ENCODE assay signal across 18 cellular contexts in genomic region chr11:34631297-34631696, GRCh38. TPM values are rescaled to one million over a fixed set of nuclear protein-coding genes. Genes with fewer than 3 reads are reported as not detected.
A peak's percentile ranks its signal among the peaks of the same experiment; 100 is the strongest.
DNase-seq lines count a peak whose midpoint lies in the region; ATAC-seq, FAIRE-seq and TF ChIP-seq lines count a peak whose summit lies in the region.
"Had no signal": no experiment of that assay in that cellular context is flagged by ENCODE, and none has a peak within 500 bp of the region (broad histone marks: within the 10 kb centered on the region; RNA-seq: fewer than 3 reads in every experiment).

No MANE protein-coding gene starts in this region.

- no peak for TF ChIP-seq POLR2A in prostate gland (IDR thresholded peaks at IDR 0.05)

- H3K4me3 Mint-ChIP-seq in activated CD4-positive, alpha-beta T cell treated with anti-CD3 and anti-CD28 coated beads, Interleukin-2, amount 10 ng/mL, durations not matched to agents 7 days and 5 days = no peak overlapping the region
- H3K4me3 Mint-ChIP-seq: CD4-positive, alpha-beta T cell; natural killer cell; T-helper 17 cell had no signal

- FAIRE-seq in keratinocyte (lab: Jason Lieb, UNC) = peak; percentile 58

- H3K4me3 ChIP-seq in RWPE2 (ENCODE audit: severe bottlenecking) (no peak overlapping the region), keratinocyte (ENCODE audit: control insufficient read depth in 2 of 3, extremely low read depth in 1 of 3, insufficient read depth in 2 of 3, low read depth in 1 of 3, low read length in 3 of 3) (peak overlapping the region in 2 of 3 experiments; percentile 2 to 13), prostate gland (peak overlapping the region; percentile 2 to 31)

- H3K36me3 ChIP-seq in RWPE2 (ENCODE audit: low read depth) (no peaks in the 10 kb centered on the region), keratinocyte (ENCODE audit: control insufficient read depth in 2 of 2, extremely low read depth in 1 of 2, insufficient read depth in 2 of 2, low read length in 2 of 2) (peaks cover 2 to 4% of the 10 kb centered on the region in 2 experiments), prostate gland (no peaks in the 10 kb centered on the region)
- H3K36me3 ChIP-seq: WERI-Rb-1 had no signal

- H3K4me1 ChIP-seq in RWPE2 (ENCODE audit: insufficient read depth, poor library complexity, severe bottlenecking) = peaks cover 81% of the 10 kb centered on the region
- peaks cover 85% of the 10 kb centered on the region for H3K4me1 ChIP-seq in keratinocyte (ENCODE audit: control insufficient read depth, extremely low read depth, insufficient read depth, low read length)
- peaks cover 16% of the 10 kb centered on the region for H3K4me1 ChIP-seq in prostate gland (replicated peaks)

- POLR2A ChIA-PET in activated CD4-positive, alpha-beta T cell treated with anti-CD3 and anti-CD28 coated beads, Interleukin-2, amount 10 ng/mL, durations not matched to agents 7 days and 5 days (lab: Charles Lee) = no interaction called here

- no peak overlapping the region for H2AFZ ChIP-seq in keratinocyte (ENCODE audit: control insufficient read depth, low read length)

- CTCF ChIA-PET in activated CD4-positive, alpha-beta T cell treated with anti-CD3 and anti-CD28 coated beads, Interleukin-2, amount 10 ng/mL, durations not matched to agents 7 days and 5 days (lab: Charles Lee) = interaction anchor here (1.5 kb wide), 1 partner anchor 9 kb away, joined by 3 read pairs; no protein-coding TSS in a partner anchor

- H3K27ac ChIP-seq in C4-2B (peak overlapping the region; percentile 100), RWPE2 (ENCODE audit: poor library complexity, severe bottlenecking) (peak overlapping the region; percentile 73), keratinocyte (ENCODE audit: control insufficient read depth, insufficient read depth, low read length) (peak overlapping the region; percentile 47), prostate gland (peak overlapping the region; percentile 79 to 90)
- H3K27ac ChIP-seq: WERI-Rb-1 had no signal

- peaks cover 95% of the 10 kb centered on the region for H3K79me2 ChIP-seq in keratinocyte (ENCODE audit: control insufficient read depth, insufficient read depth, low read length)

- no peak for TF ChIP-seq CTCF in C4-2B (conservative IDR thresholded peaks at IDR 0.05)
- TF ChIP-seq CTCF in RWPE2 (IDR thresholded peaks at IDR 0.05; ENCODE audit: poor library complexity, severe bottlenecking) = no peak
- no peak for TF ChIP-seq CTCF in keratinocyte (optimal IDR thresholded peaks at IDR 0.05 in 1 of 3, IDR thresholded peaks at IDR 0.05 in 1 of 3, conservative IDR thresholded peaks at IDR 0.05 in 1 of 3; ENCODE audit: extremely low read depth in 1 of 3, insufficient read depth in 2 of 3, low read length in 3 of 3)
- no peak for TF ChIP-seq CTCF in prostate gland (IDR thresholded peaks at IDR 0.05)

- peak overlapping the region; percentile 59 for H3K4me2 ChIP-seq in keratinocyte (ENCODE audit: control insufficient read depth, extremely low read depth, insufficient read depth, low read depth, low read length)

- H3K27me3 Mint-ChIP-seq in activated CD4-positive, alpha-beta T cell treated with anti-CD3 and anti-CD28 coated beads, Interleukin-2, amount 10 ng/mL, durations not matched to agents 7 days and 5 days = peaks cover 12% of the 10 kb centered on the region

- H3K9ac ChIP-seq in keratinocyte (ENCODE audit: control insufficient read depth, extremely low read depth, insufficient read depth, low read length) = peak overlapping the region; percentile 17

- no peaks in the 10 kb centered on the region for H3K36me3 Mint-ChIP-seq in activated CD4-positive, alpha-beta T cell treated with anti-CD3 and anti-CD28 coated beads, Interleukin-2, amount 10 ng/mL, durations not matched to agents 7 days and 5 days (ENCODE audit: low read depth)
- H3K36me3 Mint-ChIP-seq: natural killer cell had no signal

- no peak for DNase-seq in RWPE2 (ENCODE audit: low spot score)
- no peak for DNase-seq in keratinocyte (ENCODE audit: low read depth, low spot score)
- DNase-seq in prostate gland (ENCODE audit: low spot score) = no peak
- DNase-seq in activated CD4-positive, alpha-beta T cell treated with anti-CD3 and anti-CD28 coated beads, Interleukin-2, amount 10 ng/mL, durations not matched to agents 7 days and 5 days = no peak
- no peak for DNase-seq in NCI-H2227 (lab: John Stamatoyannopoulos, UW; ENCODE audit: unreplicated experiment)
- no peak for DNase-seq in HK-2 (ENCODE audit: unreplicated experiment)
- DNase-seq: activated CD4-positive, alpha-beta T cell treated with anti-CD3 and anti-CD28 coated beads, Interleukin-2, amount 50 U/mL, for 48 hours; CD4-positive, alpha-beta T cell; central memory CD4-positive, alpha-beta T cell; effector CD4-positive, alpha-beta T cell; Karpas-422; natural killer cell; NCI-H2171; T-helper 17 cell; WERI-Rb-1 had no signal

- H3K27ac Mint-ChIP-seq in activated CD4-positive, alpha-beta T cell treated with anti-CD3 and anti-CD28 coated beads, Interleukin-2, amount 10 ng/mL, durations not matched to agents 7 days and 5 days = no peak overlapping the region
- H3K27ac Mint-ChIP-seq: CD4-positive, alpha-beta T cell; natural killer cell had no signal

- 56% methylated on average over 6 of the region's 6 CpGs for WGBS in prostate gland

- ATAC-seq in RWPE2 (ENCODE audit: low read depth) (no peak), GM21786 (IDR thresholded peaks at IDR 0.05; ENCODE audit: unreplicated experiment) (no peak)
- ATAC-seq: natural killer cell, T-helper 17 cell had no signal

- no peaks in the 10 kb centered on the region for H3K27me3 ChIP-seq in RWPE2 (ENCODE audit: insufficient read depth, poor library complexity, severe bottlenecking)
- H3K27me3 ChIP-seq in keratinocyte (ENCODE audit: control insufficient read depth, extremely low read depth, insufficient read depth, low read length) = no peaks in the 10 kb centered on the region
- no peaks in the 10 kb centered on the region for H3K27me3 ChIP-seq in prostate gland (replicated peaks; ENCODE audit: insufficient read depth)

- H4K20me1 ChIP-seq in keratinocyte (ENCODE audit: control insufficient read depth, extremely low read depth, insufficient read depth, low read length) = no peaks in the 10 kb centered on the region

- peaks cover 13% of the 10 kb centered on the region for H3K4me1 Mint-ChIP-seq in activated CD4-positive, alpha-beta T cell treated with anti-CD3 and anti-CD28 coated beads, Interleukin-2, amount 10 ng/mL, durations not matched to agents 7 days and 5 days

- intact Hi-C loops in prostate gland (cut with DNase I) = no loop called here

- dilution Hi-C loops in keratinocyte (cut with MboI; ENCODE audit: extremely low pct_ligation_motif_present, low sequenced_read_pairs) = no loop called here

- no peaks in the 10 kb centered on the region for H3K9me3 Mint-ChIP-seq in activated CD4-positive, alpha-beta T cell treated with anti-CD3 and anti-CD28 coated beads, Interleukin-2, amount 10 ng/mL, durations not matched to agents 7 days and 5 days
- H3K9me3 Mint-ChIP-seq: CD4-positive, alpha-beta T cell; natural killer cell had no signal

- H3K9me3 ChIP-seq in RWPE2 (ENCODE audit: severe bottlenecking) (no peaks in the 10 kb centered on the region), keratinocyte (ENCODE audit: control insufficient read depth, low read depth, low read length) (no peaks in the 10 kb centered on the region), prostate gland (no peaks in the 10 kb centered on the region)

- peaks cover 8% of the 10 kb centered on the region for H3K9me1 ChIP-seq in keratinocyte (ENCODE audit: control insufficient read depth, extremely low read depth, insufficient read depth, low read length)

RNA-seq across cellular contexts. Expression of gene EHF, which starts 10.4 kb away (rescaled TPM):
- polyA plus RNA-seq in keratinocyte = 64.1 to 74.7 TPM (median 64.2 TPM) in 3 replicates
- 166 TPM for polyA plus RNA-seq in keratinocyte (2011; ENCODE audit: low read depth)
- 35.4 and 44.1 TPM in 2 replicates for polyA plus RNA-seq in keratinocyte (2011; cell fraction: cytosol; rRNA removed)
- polyA plus RNA-seq in keratinocyte (2011; cell fraction: nucleus; rRNA removed) = 63.4 and 73.7 TPM in 2 replicates
- 46.1 and 56.5 TPM in 2 replicates for polyA plus RNA-seq in keratinocyte (2012; ENCODE audit: low replicate concordance)
- 159 to 232 TPM (median 215 TPM) in 3 replicates for polyA minus RNA-seq in keratinocyte
- polyA minus RNA-seq in keratinocyte (2011; cell fraction: cytosol; rRNA and poly(A)+ RNA removed) = 70.0 TPM
- 73.6 and 104 TPM in 2 replicates for polyA minus RNA-seq in keratinocyte (2011; cell fraction: nucleus; rRNA and poly(A)+ RNA removed)
- 100 to 1,000 TPM; 164 to 332 TPM for total RNA-seq in prostate gland
- under 1 TPM in 1 of 2 experiments, not detected in 1; 0.47 TPM for total RNA-seq in activated CD4-positive, alpha-beta T cell treated with anti-CD3 and anti-CD28 coated beads, Interleukin-2, amount 10 ng/mL, durations not matched to agents 7 days and 5 days
- total RNA-seq: CD4-positive, alpha-beta T cell; lung microvascular endothelial cell; natural killer cell had no signal

Comparison
In these comparisons a context has a peak if more than half of its experiments do, and no peak if none do; other contexts are left out.
1. H3K27ac ChIP-seq: peak in every context shown above with its lines; median percentile 100 in C4-2B; 84 in prostate gland; 73 in RWPE2; 47 in keratinocyte.
2. RNA of gene EHF, which starts 10.4 kb away (total RNA-seq): 164 to 332 TPM in prostate gland; 0.47 TPM in activated CD4-positive, alpha-beta T cell treated with anti-CD3 and anti-CD28 coated beads, Interleukin-2, amount 10 ng/mL, durations not matched to agents 7 days and 5 days; every median in the first group is over 100 times any median in the second.